1 cellular context compared by ENCODE assay signal in genomic region chr1:34361781-34362357, GRCh38.
TF ChIP-seq lines count a peak whose summit lies in the region.

No MANE protein-coding gene starts in this region.

TF ChIP-seq in GM12878, 131 proteins besides CTCF, POLR2A, EP300 and RAD21 (continued from another document):
- TF ChIP-seq E2F4 (IDR thresholded peaks at IDR 0.05; ENCODE audit: low read depth, low read length), result no peak
- TF ChIP-seq SPI1 (IDR thresholded peaks at IDR 0.05; ENCODE audit: borderline replicate concordance, insufficient read depth, low read depth, low read length), result peak; percentile 20; the same call in 1 of the 2 replicates
- TF ChIP-seq MTA3 (IDR thresholded peaks at IDR 0.05; ENCODE audit: borderline replicate concordance, low read length), result 0 out of 2 replicates have a peak, but pooled peaks have one; percentile 46
- TF ChIP-seq TBL1XR1 (IDR thresholded peaks at IDR 0.05; ENCODE audit: low read depth, low read length), result no peak
- no peak for TF ChIP-seq CHD1 (IDR thresholded peaks at IDR 0.05; ENCODE audit: low read depth, low read length)
- TF ChIP-seq POU2F2 (IDR thresholded peaks at IDR 0.05; ENCODE audit: borderline replicate concordance, low read depth, low read length), result no peak
- peak; percentile 41; the same call in 1 of the 2 replicates for TF ChIP-seq RUNX3 (IDR thresholded peaks at IDR 0.05; ENCODE audit: low read length)
- no peak for TF ChIP-seq CBX3 (IDR thresholded peaks at IDR 0.05; ENCODE audit: borderline replicate concordance, low read depth)
- TF ChIP-seq ZNF687 (IDR thresholded peaks at IDR 0.05), result peak; percentile 78; the same call in 1 of the 2 replicates
- peak; percentile 68 for TF ChIP-seq NR2F1 (conservative IDR thresholded peaks at IDR 0.05)
- peak in 1 of 2 experiments; percentile 42; a peak in 1 of 4 replicates for TF ChIP-seq ETV6 (conservative IDR thresholded peaks at IDR 0.05 in 1 of 2, IDR thresholded peaks at IDR 0.05 in 1 of 2; ENCODE audit: borderline replicate concordance in 1 of 2, low read depth in 1 of 2)
- peak; percentile 35; the same call in 1 of the 2 replicates for TF ChIP-seq ATF2 (IDR thresholded peaks at IDR 0.05; ENCODE audit: low read length)
- no peak for TF ChIP-seq CUX1 (IDR thresholded peaks at IDR 0.05; ENCODE audit: insufficient replicate concordance, low read depth, low read length)
- TF ChIP-seq ZNF274 (IDR thresholded peaks at IDR 0.05; ENCODE audit: insufficient read depth, insufficient read length), result no peak
- TF ChIP-seq IKZF2 (IDR thresholded peaks at IDR 0.05), result peak; percentile 40 to 76; a peak in 2 of 4 replicates
